Comparison of ENCODE assay signal across 1 cellular context in genomic region chr1:169529068-169529642, GRCh38.
TF ChIP-seq lines count a peak whose summit lies in the region.

No MANE protein-coding gene starts in this region.

TF ChIP-seq in HCT116, 20 proteins besides CTCF, POLR2A, EP300 and RAD21 (continued from another document):
- TF ChIP-seq SP1 (IDR thresholded peaks at IDR 0.05; ENCODE audit: low read depth) (peak; percentile 89), ZNF274 (IDR thresholded peaks at IDR 0.05; ENCODE audit: low read depth, low read length) (no peak), EZH2phosphoT487 (IDR thresholded peaks at IDR 0.05; ENCODE audit: borderline replicate concordance) (no peak)
- TF ChIP-seq, protein P1, sequence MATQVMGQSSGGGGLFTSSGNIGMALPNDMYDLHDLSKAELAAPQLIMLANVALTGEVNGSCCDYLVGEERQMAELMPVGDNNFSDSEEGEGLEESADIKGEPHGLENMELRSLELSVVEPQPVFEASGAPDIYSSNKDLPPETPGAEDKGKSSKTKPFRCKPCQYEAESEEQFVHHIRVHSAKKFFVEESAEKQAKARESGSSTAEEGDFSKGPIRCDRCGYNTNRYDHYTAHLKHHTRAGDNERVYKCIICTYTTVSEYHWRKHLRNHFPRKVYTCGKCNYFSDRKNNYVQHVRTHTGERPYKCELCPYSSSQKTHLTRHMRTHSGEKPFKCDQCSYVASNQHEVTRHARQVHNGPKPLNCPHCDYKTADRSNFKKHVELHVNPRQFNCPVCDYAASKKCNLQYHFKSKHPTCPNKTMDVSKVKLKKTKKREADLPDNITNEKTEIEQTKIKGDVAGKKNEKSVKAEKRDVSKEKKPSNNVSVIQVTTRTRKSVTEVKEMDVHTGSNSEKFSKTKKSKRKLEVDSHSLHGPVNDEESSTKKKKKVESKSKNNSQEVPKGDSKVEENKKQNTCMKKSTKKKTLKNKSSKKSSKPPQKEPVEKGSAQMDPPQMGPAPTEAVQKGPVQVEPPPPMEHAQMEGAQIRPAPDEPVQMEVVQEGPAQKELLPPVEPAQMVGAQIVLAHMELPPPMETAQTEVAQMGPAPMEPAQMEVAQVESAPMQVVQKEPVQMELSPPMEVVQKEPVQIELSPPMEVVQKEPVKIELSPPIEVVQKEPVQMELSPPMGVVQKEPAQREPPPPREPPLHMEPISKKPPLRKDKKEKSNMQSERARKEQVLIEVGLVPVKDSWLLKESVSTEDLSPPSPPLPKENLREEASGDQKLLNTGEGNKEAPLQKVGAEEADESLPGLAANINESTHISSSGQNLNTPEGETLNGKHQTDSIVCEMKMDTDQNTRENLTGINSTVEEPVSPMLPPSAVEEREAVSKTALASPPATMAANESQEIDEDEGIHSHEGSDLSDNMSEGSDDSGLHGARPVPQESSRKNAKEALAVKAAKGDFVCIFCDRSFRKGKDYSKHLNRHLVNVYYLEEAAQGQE (IDR thresholded peaks at IDR 0.05; ENCODE audit: low read depth), result no peak
